ENCODE assay signal across 8 cellular contexts in the genomic region with DNA sequence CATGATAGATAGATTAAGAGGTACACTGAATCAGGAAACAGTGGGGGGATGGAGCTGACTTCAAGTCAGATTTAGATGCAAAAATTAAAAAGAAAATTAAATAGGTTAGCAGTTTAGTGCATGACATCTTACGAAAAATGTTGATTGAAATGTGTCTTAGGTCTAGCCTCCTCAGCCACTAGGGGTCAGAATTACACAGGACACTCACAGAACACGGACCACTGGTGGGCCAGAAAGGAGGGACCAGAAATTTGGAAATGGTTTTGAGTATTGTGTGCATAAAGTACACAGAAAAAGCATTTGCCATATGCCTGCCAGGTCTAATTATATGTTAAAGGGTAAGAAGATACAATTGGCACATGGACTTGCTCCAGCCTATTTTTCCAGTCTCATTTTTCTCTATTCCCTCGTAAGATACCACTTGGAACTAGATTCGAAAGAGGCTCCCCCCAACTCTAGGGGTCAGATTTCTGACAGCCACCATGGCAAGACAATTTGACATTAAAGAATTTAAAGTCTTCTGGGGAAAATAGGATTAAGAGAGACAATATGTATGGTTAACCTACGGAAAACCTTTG.
DNase-seq lines count a peak whose midpoint lies in the region; ATAC-seq, FAIRE-seq and TF ChIP-seq lines count a peak whose summit lies in the region.

No MANE protein-coding gene starts in this region.

- 5% methylated on average over 5 of the region's 5 CpGs for whole genome bisulfite sequencing in GM12878 (ENCODE audit: insufficient coverage, insufficient replicate concordance, low lambda C conversion rate, missing lambda C conversion rate)

- H3K4me3 ChIP-seq in GM12878, result no peak overlapping the region

- H3K9ac ChIP-seq in GM12878 (ENCODE audit: control insufficient read depth, insufficient read depth, low read length), result no peak overlapping the region

- BruUV-seq in GM12878 (replicated peaks; lab: Mats Ljungman, UMichigan), result no TSS peak

- TF ChIP-seq POLR2A in GM12878 (IDR thresholded peaks at IDR 0.05; ENCODE audit: low read depth, low read length), result no peak

- no peaks in the 10 kb centered on the region for H3K4me1 ChIP-seq in GM12878 (ENCODE audit: control insufficient read depth, insufficient read depth, low read length)

- H4K20me1 ChIP-seq in GM12878 (ENCODE audit: control insufficient read depth, insufficient read depth), result no peaks in the 10 kb centered on the region

- DNase-seq in DMS 273 treated with DMSO at 0.1 percent for 48 hours (lab: John Stamatoyannopoulos, UW) (peak; percentile 14), H4 (ENCODE audit: low spot score) (peak; percentile 56), NCI-H2171 treated with DMSO at 0.1 percent for 48 hours (lab: John Stamatoyannopoulos, UW) (peak; percentile 85), GM12878 (ENCODE audit: low read depth, low spot score) (no peak), islet precursor cell (peak; percentile 57), urothelium cell line (ENCODE audit: low spot score) (peak; percentile 26), ureter (ENCODE audit: low spot score) (no peak)
- DNase-seq in stimulated activated naive CD4-positive, alpha-beta T cell (lab: John Stamatoyannopoulos, UW), result no peak

- FAIRE-seq in GM12878 (lab: Jason Lieb, UNC) (no peak), urothelium cell line (lab: Jason Lieb, UNC) (no peak)

- peak; percentile 53 to 69 (median 57) for TF ChIP-seq CTCF in GM12878 (IDR thresholded peaks at IDR 0.05 in 2 of 3, conservative IDR thresholded peaks at IDR 0.05 in 1 of 3; ENCODE audit: control insufficient read depth in 2 of 3, extremely low read depth in 1 of 3, insufficient read depth in 1 of 3, low read depth in 3 of 3, low read length in 3 of 3)

- RAD21 ChIA-PET in GM12878 (lab: Charles Lee; ENCODE audit: unreplicated experiment), result interaction anchor here (0.7 kb wide), 1 partner anchor 1242 kb away, joined by 3 read pairs; no protein-coding TSS in a partner anchor

- in situ Hi-C loops in GM12878 (cut with MboI), result loop anchor here (10.0 kb wide), 1 partner anchor 1244 kb away; no protein-coding TSS in a partner anchor

- ATAC-seq in GM12878, result peak; percentile 82

- POLR2A ChIA-PET in GM12878 (lab: Charles Lee), result no interaction called here

- H3K27me3 ChIP-seq in GM12878 (replicated peaks in 1 of 2; ENCODE audit: control insufficient read depth in 2 of 2, insufficient read depth in 2 of 2, low read length in 1 of 2), result no peaks in the 10 kb centered on the region

- peak; percentile 76 for TF ChIP-seq RAD21 in GM12878 (IDR thresholded peaks at IDR 0.05; ENCODE audit: insufficient read depth, low read depth, low read length)

- SMC1A ChIA-PET in GM12878 (lab: Charles Lee; ENCODE audit: uncharacterized antibody, unreplicated experiment), result interaction anchor here (0.7 to 1.5 kb wide), 3 partner anchors 13 to 525 kb away, joined by 3 read pairs; no protein-coding TSS in a partner anchor

- CTCF ChIA-PET in GM12878 (lab: Yijun Ruan, JAX), result interaction anchor here (0.9 to 2.7 kb wide), 8 partner anchors 11 to 1263 kb away, joined by 3 to 26 read pairs (median 6); no protein-coding TSS in a partner anchor

- intact Hi-C loops in GM12878 (cut with micrococcal nuclease; ENCODE audit: unreplicated experiment), result loop anchor here (1.0 to 5.0 kb wide), 3 partner anchors 196 to 1254 kb away; no protein-coding TSS in a partner anchor

- H3K79me2 ChIP-seq in GM12878 (ENCODE audit: control insufficient read depth, insufficient read depth, low read length), result no peaks in the 10 kb centered on the region

- H3K36me3 ChIP-seq in GM12878 (ENCODE audit: control insufficient read depth in 2 of 2, insufficient read depth in 2 of 2, low read length in 1 of 2), result no peaks in the 10 kb centered on the region

- H3K9me3 ChIP-seq in GM12878 (replicated peaks; ENCODE audit: control insufficient read depth, insufficient read depth, low read length), result no peaks in the 10 kb centered on the region

- H3K27ac ChIP-seq in GM12878 (ENCODE audit: control insufficient read depth, insufficient read depth), result no peak overlapping the region

- no peak for TF ChIP-seq EP300 in GM12878 (IDR thresholded peaks at IDR 0.05; ENCODE audit: borderline replicate concordance in 1 of 2, control insufficient read depth in 1 of 2, low read depth in 2 of 2, low read length in 2 of 2)

- H2AFZ ChIP-seq in GM12878 (ENCODE audit: control insufficient read depth, low read depth, low read length), result no peak overlapping the region

- H3K4me2 ChIP-seq in GM12878 (ENCODE audit: control insufficient read depth, insufficient read depth), result no peak overlapping the region

TF ChIP-seq in GM12878, 131 proteins besides CTCF, POLR2A, EP300 and RAD21:
- TF ChIP-seq RAD51 (IDR thresholded peaks at IDR 0.05), result no peak
- TF ChIP-seq SMC3 (IDR thresholded peaks at IDR 0.05; ENCODE audit: borderline replicate concordance, low read length), result peak; percentile 61; the same call in 1 of the 2 replicates
TF ChIP-seq in GM12878: peak in this region for 1.

Comparison
In these comparisons a context has a peak if more than half of its experiments do, and no peak if none do; other contexts are left out.
1. DNase-seq: peak in DMS 273 treated with DMSO at 0.1 percent for 48 hours (single experiment), H4 (single experiment), NCI-H2171 treated with DMSO at 0.1 percent for 48 hours (single experiment), islet precursor cell (single experiment) and urothelium cell line (single experiment); none in GM12878 (single experiment), ureter (single experiment) and stimulated activated naive CD4-positive, alpha-beta T cell (0 of 6).